Comparison of ENCODE assay signal across 19 cellular contexts in the genomic region with DNA sequence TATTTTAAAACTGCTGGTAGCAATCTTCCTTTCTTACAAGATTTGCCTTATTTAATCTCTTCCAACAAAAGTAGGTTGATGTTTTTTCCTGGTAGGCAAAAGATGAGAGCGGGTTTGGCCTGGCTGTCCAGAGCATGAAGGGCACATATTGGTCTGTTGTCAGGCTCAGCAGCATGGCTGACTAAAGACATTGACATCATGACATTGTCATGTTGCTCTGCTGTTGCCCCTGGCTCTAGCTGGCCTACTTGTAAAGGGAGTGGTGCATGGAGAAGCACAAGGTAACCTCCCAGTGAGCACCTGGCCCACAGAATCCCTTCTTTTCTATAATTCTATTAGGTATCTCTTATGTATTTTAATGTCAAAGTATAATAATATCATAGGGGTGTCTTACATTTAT.
"Had no signal": no experiment of that assay in that cellular context is flagged by ENCODE, and none has a peak within 500 bp of the region (broad histone marks: within the 10 kb centered on the region; RNA-seq: fewer than 3 reads in every experiment).

No MANE protein-coding gene starts in this region.

- H3K27ac Mint-ChIP-seq: nephron progenitor cell; stimulated activated memory B cell treated with anti-CD40 and anti-IgM and Interleukin-4, amounts not matched to agents 10 μg/mL and 1 μg/mL and 100 μg/mL, for 72 hours; stimulated activated naive CD8-positive, alpha-beta T cell treated with anti-CD3 and anti-CD28 coated beads, Interleukin-15, Interleukin-2, amounts not matched to agents 100 ng/mL and 50 ng/mL, for 24 hours had no signal

- ATAC-seq: gastroesophageal sphincter; left cardiac atrium; left ventricle myocardium superior; naive thymus-derived CD4-positive, alpha-beta T cell; right lobe of liver; stimulated activated memory B cell treated with anti-CD40 and anti-IgM and Interleukin-4, amounts not matched to agents 10 μg/mL and 1 μg/mL and 100 μg/mL, for 72 hours had no signal

- H3K4me3 Mint-ChIP-seq: immature natural killer cell; naive thymus-derived CD4-positive, alpha-beta T cell; nephron progenitor cell; stimulated activated memory B cell treated with anti-CD40 and anti-IgM and Interleukin-4, amounts not matched to agents 10 μg/mL and 1 μg/mL and 100 μg/mL, for 72 hours; stimulated activated naive CD8-positive, alpha-beta T cell treated with anti-CD3 and anti-CD28 coated beads, Interleukin-15, Interleukin-2, amounts not matched to agents 100 ng/mL and 50 ng/mL, for 24 hours had no signal

- H3K4me1 Mint-ChIP-seq: immature natural killer cell; nephron progenitor cell; stimulated activated memory B cell treated with anti-CD40 and anti-IgM and Interleukin-4, amounts not matched to agents 10 μg/mL and 1 μg/mL and 100 μg/mL, for 72 hours had no signal

- DNase-seq: colonic mucosa; dermis blood vessel endothelial cell; esophagus squamous epithelium; foreskin fibroblast; glutamatergic neuron; immature natural killer cell; left cardiac atrium; left ventricle myocardium superior; mesenchymal stem cell; naive thymus-derived CD4-positive, alpha-beta T cell; nephron progenitor cell; psoas muscle; retina; right lobe of liver; stimulated activated CD4-positive, alpha-beta T cell treated with anti-CD3 and anti-CD28 coated beads, Interleukin-4, amount 100 ng/mL, for 1 hour; stimulated activated CD8-positive, alpha-beta memory T cell treated with anti-CD3 and anti-CD28 coated beads, Interleukin-4, amount 100 ng/mL, for 48 hours had no signal

- H3K9me3 Mint-ChIP-seq: immature natural killer cell; nephron progenitor cell; stimulated activated memory B cell treated with anti-CD40 and anti-IgM and Interleukin-4, amounts not matched to agents 10 μg/mL and 1 μg/mL and 100 μg/mL, for 72 hours; stimulated activated naive CD8-positive, alpha-beta T cell treated with anti-CD3 and anti-CD28 coated beads, Interleukin-15, Interleukin-2, amounts not matched to agents 100 ng/mL and 50 ng/mL, for 24 hours had no signal
